Comparison of ENCODE assay signal across 13 cellular contexts in the genomic region with DNA sequence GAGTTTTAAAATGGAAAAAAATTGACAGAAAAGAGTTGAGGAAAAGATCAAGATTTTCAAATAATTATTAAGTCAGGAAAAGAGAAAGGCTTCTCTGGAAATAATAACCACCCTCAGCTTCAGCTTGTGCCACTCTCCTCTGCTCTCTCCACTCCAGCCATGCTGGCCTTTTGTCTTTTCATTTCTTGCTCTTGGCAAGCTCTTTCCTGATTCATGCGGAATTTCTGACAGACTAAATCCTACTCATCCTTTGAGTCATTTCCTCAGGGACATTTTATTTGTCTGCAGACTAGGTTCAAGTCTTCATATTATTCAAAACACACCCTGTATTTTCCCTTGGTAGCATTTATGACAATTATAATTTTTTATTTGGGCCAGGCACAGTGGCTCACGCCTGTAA. TPM values are rescaled to one million over a fixed set of nuclear protein-coding genes. Genes with fewer than 3 reads are reported as not detected.
A peak's percentile ranks its signal among the peaks of the same experiment; 100 is the strongest.
DNase-seq lines count a peak whose midpoint lies in the region; ATAC-seq and TF ChIP-seq lines count a peak whose summit lies in the region.
"Had no signal": no experiment of that assay in that cellular context is flagged by ENCODE, and none has a peak within 500 bp of the region (broad histone marks: within the 10 kb centered on the region; RNA-seq: fewer than 3 reads in every experiment).

No MANE protein-coding gene starts in this region.

- peaks cover 13% of the 10 kb centered on the region for H3K4me1 ChIP-seq in RWPE2 (ENCODE audit: insufficient read depth, poor library complexity, severe bottlenecking)
- peaks cover 11 to 43% (median 38%) of the 10 kb centered on the region in 4 donors for H3K4me1 ChIP-seq in esophagus muscularis mucosa

- no peak for TF ChIP-seq CTCF in RWPE2 (IDR thresholded peaks at IDR 0.05; ENCODE audit: poor library complexity, severe bottlenecking)
- no peak for TF ChIP-seq CTCF in esophagus muscularis mucosa (IDR thresholded peaks at IDR 0.05)

- H3K36me3 ChIP-seq in RWPE2 (ENCODE audit: low read depth) (no peaks in the 10 kb centered on the region), esophagus muscularis mucosa (no peaks in the 10 kb centered on the region)

- intact Hi-C loops in esophagus muscularis mucosa (cut with DNase I) = loop anchor here (2.0 kb wide), 1 partner anchor 62 kb away; no protein-coding TSS in a partner anchor

- TF ChIP-seq EP300 in esophagus muscularis mucosa (IDR thresholded peaks at IDR 0.05) = no peak

- no peak for TF ChIP-seq POLR2A in esophagus muscularis mucosa (IDR thresholded peaks at IDR 0.05; ENCODE audit: low read depth)

- 15% methylated on average over 2 of the region's 2 CpGs for WGBS in esophagus muscularis mucosa

- H3K27ac ChIP-seq in RWPE2 (ENCODE audit: poor library complexity, severe bottlenecking) (peak overlapping the region; percentile 95), esophagus muscularis mucosa (replicated peaks in 1 of 4) (peak overlapping the region; percentile 25 to 65 (median 56))
- H3K27ac ChIP-seq: VCaP had no signal

- H3K9me3 ChIP-seq in RWPE2 (ENCODE audit: severe bottlenecking) = peaks cover 9% of the 10 kb centered on the region
- H3K9me3 ChIP-seq in esophagus muscularis mucosa = peaks cover 0 to 21% (median 9%) of the 10 kb centered on the region in 4 donors

- DNase-seq in EH (ENCODE audit: low read depth) (peak; percentile 94), RWPE2 (ENCODE audit: low spot score) (no peak), esophagus muscularis mucosa (ENCODE audit: extremely low spot score) (no peak), pulmonary artery endothelial cell (ENCODE audit: low read depth, low spot score) (peak; percentile 88), OCI-M2 (lab: John Stamatoyannopoulos, UW; ENCODE audit: unreplicated experiment) (no peak), NCI-H1417 treated with DMSO at 0.1 percent for 48 hours (lab: John Stamatoyannopoulos, UW) (no peak), NCI-H748 (lab: John Stamatoyannopoulos, UW; ENCODE audit: unreplicated experiment) (no peak)
- DNase-seq: activated effector memory CD4-positive, alpha-beta T cell treated with anti-CD3 and anti-CD28 coated beads, Interleukin-2, amount 50 U/mL, for 16 hours; effector CD8-positive, alpha-beta T cell; left colon had no signal

- no peaks in the 10 kb centered on the region for H3K27me3 ChIP-seq in RWPE2 (ENCODE audit: insufficient read depth, poor library complexity, severe bottlenecking)
- H3K27me3 ChIP-seq in esophagus muscularis mucosa = no peaks in the 10 kb centered on the region

- ATAC-seq in RWPE2 (ENCODE audit: low read depth) (peak; percentile 97), HG02938 (IDR thresholded peaks at IDR 0.05; ENCODE audit: unreplicated experiment) (no peak)
- ATAC-seq: left colon had no signal

- H3K4me3 ChIP-seq in RWPE2 (ENCODE audit: severe bottlenecking) (no peak overlapping the region), esophagus muscularis mucosa (no peak overlapping the region)
- H3K4me3 ChIP-seq: skin epidermis had no signal

RNA-seq across cellular contexts. Expression of a gene that starts 7.7 kb away (rescaled TPM):
- total RNA-seq in esophagus muscularis mucosa (1 to 10 TPM in 2 of 4 donors, under 1 TPM in 2; 0.71 to 2.1 (median 1.1) TPM), pulmonary artery endothelial cell (32.4 and 40.7 TPM in 2 replicates)

Comparison
In these comparisons a context has a peak if more than half of its experiments do, and no peak if none do; other contexts are left out.
1. DNase-seq: peak in EH (single experiment) and pulmonary artery endothelial cell (single experiment); none in RWPE2 (single experiment), esophagus muscularis mucosa (single experiment), OCI-M2 (single experiment), NCI-H1417 treated with DMSO at 0.1 percent for 48 hours (single experiment) and NCI-H748 (single experiment).
2. RNA of a gene that starts 7.7 kb away (total RNA-seq): 32.4 to 40.7 TPM in pulmonary artery endothelial cell; 0.71 to 2.1 TPM in esophagus muscularis mucosa; every median in the first group is over 10 times any median in the second.